ENCODE assay signal across 8 cellular contexts in the genomic region with DNA sequence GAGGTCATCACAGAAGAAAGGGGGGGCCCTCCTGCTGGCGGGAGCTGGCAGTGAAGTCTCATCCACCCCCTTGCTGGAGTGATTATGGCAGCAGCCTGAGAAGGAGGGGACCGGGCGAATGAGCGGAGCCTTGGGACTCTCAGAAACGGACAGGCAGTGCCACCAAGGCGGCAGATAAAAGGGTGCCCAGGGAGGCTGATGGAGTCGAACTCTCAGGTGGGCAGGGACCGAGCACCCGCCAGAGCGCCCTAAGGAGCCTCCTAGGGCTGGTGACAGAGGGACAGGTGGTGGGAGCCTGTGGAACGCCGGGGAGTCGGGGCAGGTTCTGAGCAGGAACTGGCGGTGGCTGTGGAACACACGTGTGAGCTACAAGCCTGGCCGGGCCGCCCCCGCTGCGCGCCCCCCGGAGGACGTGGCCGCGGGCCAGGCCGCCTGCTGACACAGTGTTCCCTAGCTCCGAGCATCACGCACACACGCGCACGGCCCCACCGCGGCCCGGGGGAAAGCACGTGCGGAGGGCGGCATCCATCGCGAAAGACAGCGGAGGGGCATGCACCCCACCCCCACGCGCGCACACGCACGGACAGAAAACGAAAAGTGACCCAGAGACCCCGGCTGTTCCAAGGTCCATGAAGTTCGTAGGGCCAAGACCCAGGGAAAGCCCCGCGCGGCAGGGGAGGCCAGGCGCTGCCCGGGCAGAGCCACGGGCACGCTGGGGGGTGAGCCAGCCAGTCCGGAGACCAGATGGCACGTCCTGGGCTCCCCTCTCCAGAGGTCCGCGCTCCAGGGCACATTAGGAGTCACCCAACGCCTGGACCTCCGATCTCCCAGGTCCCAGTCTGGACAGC. TPM values are rescaled to one million over a fixed set of nuclear protein-coding genes. Genes with fewer than 3 reads are reported as not detected.
DNase-seq lines count a peak whose midpoint lies in the region; ATAC-seq and TF ChIP-seq lines count a peak whose summit lies in the region.

No MANE protein-coding gene starts in this region.

- 4% methylated on average over 21 to 34 of the region's 60 CpGs for WGBS in upper lobe of left lung, 2 donors

- ATAC-seq in HG02610 (IDR thresholded peaks at IDR 0.05; ENCODE audit: unreplicated experiment) (peak; percentile 34), upper lobe of left lung (ENCODE audit: low FRiP score in 2 of 2) (peak; percentile 41 to 60)

- peaks cover 20 to 23% (median 21%) of the 10 kb centered on the region in 4 donors for H3K4me1 ChIP-seq in upper lobe of left lung

- peak; percentile 70 for DNase-seq in NCI-H82 (lab: John Stamatoyannopoulos, UW)
- no peak for DNase-seq in NCI-H82 treated with DMSO at 0.1 percent for 48 hours (lab: John Stamatoyannopoulos, UW; ENCODE audit: unreplicated experiment)
- peak; percentile 20 for DNase-seq in NCI-H1105 (lab: John Stamatoyannopoulos, UW)
- peak; percentile 6 for DNase-seq in activated T-cell treated with anti-CD3 and anti-CD28 coated beads for 1 hour (ENCODE audit: low read depth)
- DNase-seq in fibroblast of the aortic adventitia (ENCODE audit: low read depth): peak; percentile 49
- DNase-seq in occipital lobe (lab: John Stamatoyannopoulos, UW): peak; percentile 51
- DNase-seq in upper lobe of left lung: peak in 1 of 2 donors; percentile 92

- peaks cover 0 to 18% (median 7%) of the 10 kb centered on the region in 4 donors for H3K27me3 ChIP-seq in upper lobe of left lung

- H3K36me3 ChIP-seq in upper lobe of left lung: peaks cover 0 to 13% (median 3%) of the 10 kb centered on the region in 4 donors

- TF ChIP-seq EP300 in upper lobe of left lung (IDR thresholded peaks at IDR 0.05): no peak

- H3K4me3 ChIP-seq in fibroblast of the aortic adventitia (ENCODE audit: low read depth, low read length) (peak overlapping the region; percentile 72), upper lobe of left lung (peak overlapping the region; percentile 15 to 58 (median 50))

- no peak for TF ChIP-seq POLR2A in upper lobe of left lung (IDR thresholded peaks at IDR 0.05)

- H3K27ac ChIP-seq in upper lobe of left lung: no peak overlapping the region

- H3K9me3 ChIP-seq in upper lobe of left lung: no peaks in the 10 kb centered on the region

- TF ChIP-seq CTCF in fibroblast of the aortic adventitia (IDR thresholded peaks at IDR 0.05; ENCODE audit: insufficient read depth, low read length): no peak
- TF ChIP-seq CTCF in upper lobe of left lung (IDR thresholded peaks at IDR 0.05): no peak

RNA-seq across cellular contexts. Expression of gene VWCE, which starts 1.0 kb away (rescaled TPM):
- total RNA-seq in fibroblast of the aortic adventitia (ENCODE audit: low replicate concordance): 7.4 and 13.9 TPM in 2 replicates
- total RNA-seq in occipital lobe: 2.7 TPM
- total RNA-seq in upper lobe of left lung: 10 to 100 TPM in 1 of 6 donors, 1 to 10 TPM in 1, under 1 TPM in 4; 0.40 to 10.5 (median 0.79) TPM

RNA-seq across cellular contexts. Expression of gene DDB1, which starts 38.8 kb away (rescaled TPM):
- total RNA-seq in fibroblast of the aortic adventitia (ENCODE audit: low replicate concordance) (290 and 382 TPM in 2 replicates), occipital lobe (210 TPM), upper lobe of left lung (100 to 1,000 TPM in 5 of 6 donors, 10 to 100 TPM in 1; 98.4 to 152 (median 139) TPM)

RNA-seq across cellular contexts. Expression of gene TKFC, which starts 38.9 kb away (rescaled TPM):
- total RNA-seq in fibroblast of the aortic adventitia (ENCODE audit: low replicate concordance) (17.6 and 22.6 TPM in 2 replicates), occipital lobe (10.6 TPM), upper lobe of left lung (10 to 100 TPM; 26.4 to 75.4 (median 36.1) TPM)

RNA-seq across cellular contexts. Expression of gene PGA5, which starts 53.1 kb away (rescaled TPM):
- total RNA-seq in fibroblast of the aortic adventitia (ENCODE audit: low replicate concordance) (not detected in 2 replicates), occipital lobe (not detected), upper lobe of left lung (1 to 10 TPM in 1 of 6 donors, under 1 TPM in 1, not detected in 4; 0.30 to 1.2 TPM)
